In genomic region chr15:44536298-44536961, GRCh38 we compare ENCODE assay signal across 1 cellular context.
TF ChIP-seq lines count a peak whose summit lies in the region.

No MANE protein-coding gene starts in this region.

TF ChIP-seq in HepG2, 621 proteins besides CTCF, POLR2A, EP300 and RAD21 (continued from another document and continues in another):
- TF ChIP-seq, protein P1, sequence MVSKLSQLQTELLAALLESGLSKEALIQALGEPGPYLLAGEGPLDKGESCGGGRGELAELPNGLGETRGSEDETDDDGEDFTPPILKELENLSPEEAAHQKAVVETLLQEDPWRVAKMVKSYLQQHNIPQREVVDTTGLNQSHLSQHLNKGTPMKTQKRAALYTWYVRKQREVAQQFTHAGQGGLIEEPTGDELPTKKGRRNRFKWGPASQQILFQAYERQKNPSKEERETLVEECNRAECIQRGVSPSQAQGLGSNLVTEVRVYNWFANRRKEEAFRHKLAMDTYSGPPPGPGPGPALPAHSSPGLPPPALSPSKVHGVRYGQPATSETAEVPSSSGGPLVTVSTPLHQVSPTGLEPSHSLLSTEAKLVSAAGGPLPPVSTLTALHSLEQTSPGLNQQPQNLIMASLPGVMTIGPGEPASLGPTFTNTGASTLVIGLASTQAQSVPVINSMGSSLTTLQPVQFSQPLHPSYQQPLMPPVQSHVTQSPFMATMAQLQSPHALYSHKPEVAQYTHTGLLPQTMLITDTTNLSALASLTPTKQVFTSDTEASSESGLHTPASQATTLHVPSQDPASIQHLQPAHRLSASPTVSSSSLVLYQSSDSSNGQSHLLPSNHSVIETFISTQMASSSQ (IDR thresholded peaks at IDR 0.05; ENCODE audit: low read depth), result no peak
- TF ChIP-seq, protein P1 (CRISPR knock-in tag; IDR thresholded peaks at IDR 0.05; ENCODE audit: borderline replicate concordance), result no peak
- TF ChIP-seq MEF2D (CRISPR knock-in tag; IDR thresholded peaks at IDR 0.05) (0 out of 2 replicates have a peak, but pooled peaks have one; percentile 64), ERF (CRISPR knock-in tag; IDR thresholded peaks at IDR 0.05) (peak; percentile 17; the same call in 1 of the 2 replicates), SIN3A (IDR thresholded peaks at IDR 0.05; ENCODE audit: borderline replicate concordance, low read depth, low read length) (peak; percentile 68; the same call in 1 of the 2 replicates), KDM2A (CRISPR knock-in tag; IDR thresholded peaks at IDR 0.05; ENCODE audit: borderline replicate concordance, low read depth) (peak; percentile 75), RBM39 (IDR thresholded peaks at IDR 0.05; ENCODE audit: low read depth, low read length, poor library complexity, severe bottlenecking) (peak; percentile 35), RAD51 (IDR thresholded peaks at IDR 0.05; ENCODE audit: borderline replicate concordance) (no peak), CHD2 (IDR thresholded peaks at IDR 0.05; ENCODE audit: low read depth, low read length) (no peak), PPARG (CRISPR knock-in tag; conservative IDR thresholded peaks at IDR 0.05) (peak; percentile 37; the same call in 1 of the 2 replicates), SETDB1 (CRISPR knock-in tag; IDR thresholded peaks at IDR 0.05; ENCODE audit: borderline replicate concordance) (no peak), ZBTB49 (CRISPR knock-in tag; IDR thresholded peaks at IDR 0.05; ENCODE audit: borderline replicate concordance) (no peak), STAT5B (CRISPR knock-in tag; IDR thresholded peaks at IDR 0.05) (no peak), ZNF550 (CRISPR knock-in tag; IDR thresholded peaks at IDR 0.05; ENCODE audit: borderline replicate concordance) (no peak), RFX3 (CRISPR knock-in tag; IDR thresholded peaks at IDR 0.05) (no peak), RORA (CRISPR knock-in tag; IDR thresholded peaks at IDR 0.05) (no peak), PHF8 (CRISPR knock-in tag; IDR thresholded peaks at IDR 0.05) (peak; percentile 88), DZIP1 (CRISPR knock-in tag; IDR thresholded peaks at IDR 0.05) (0 out of 2 replicates have a peak, but pooled peaks have one; percentile 58), ZNF337 (CRISPR knock-in tag; IDR thresholded peaks at IDR 0.05; ENCODE audit: borderline replicate concordance, low read depth) (no peak; the same call in 1 of the 2 replicates), ZNF563 (CRISPR knock-in tag; IDR thresholded peaks at IDR 0.05) (no peak), CENPX (CRISPR knock-in tag; IDR thresholded peaks at IDR 0.05) (no peak), HHEX (CRISPR knock-in tag; IDR thresholded peaks at IDR 0.05) (peak; percentile 37; the same call in 1 of the 2 replicates), JUNB (CRISPR knock-in tag; IDR thresholded peaks at IDR 0.05; ENCODE audit: borderline replicate concordance) (no peak), ZNF12 (CRISPR knock-in tag; IDR thresholded peaks at IDR 0.05) (peak; percentile 50; the same call in 1 of the 2 replicates), AKAP8 (CRISPR knock-in tag; IDR thresholded peaks at IDR 0.05) (no peak), SNAI1 (CRISPR knock-in tag; IDR thresholded peaks at IDR 0.05; ENCODE audit: borderline replicate concordance) (0 out of 2 replicates have a peak, but pooled peaks have one; percentile 57), KLF15 (CRISPR knock-in tag; IDR thresholded peaks at IDR 0.05; ENCODE audit: borderline replicate concordance) (peak; percentile 76; the same call in 1 of the 2 replicates), ZNF430 (CRISPR knock-in tag; IDR thresholded peaks at IDR 0.05) (peak; percentile 89), ZNF546 (CRISPR knock-in tag; conservative IDR thresholded peaks at IDR 0.05) (0 out of 2 replicates have a peak, but pooled peaks have one; percentile 3), ZNF44 (CRISPR knock-in tag; IDR thresholded peaks at IDR 0.05) (peak; percentile 64; the same call in 1 of the 2 replicates), PHF5A (CRISPR knock-in tag; IDR thresholded peaks at IDR 0.05; ENCODE audit: low read depth, unreplicated experiment) (no peak), ZNF557 (CRISPR knock-in tag; IDR thresholded peaks at IDR 0.05) (no peak), IRF2 (CRISPR knock-in tag; IDR thresholded peaks at IDR 0.05) (0 out of 2 replicates have a peak, but pooled peaks have one; percentile 62), ZNF3 (CRISPR knock-in tag; IDR thresholded peaks at IDR 0.05) (no peak), ZNF619 (CRISPR knock-in tag; IDR thresholded peaks at IDR 0.05) (no peak), KLF13 (CRISPR knock-in tag; IDR thresholded peaks at IDR 0.05) (no peak), USF2 (IDR thresholded peaks at IDR 0.05; ENCODE audit: low read depth, low read length) (no peak), USF2 (CRISPR knock-in tag; IDR thresholded peaks at IDR 0.05; ENCODE audit: borderline replicate concordance) (peak; percentile 37; the same call in 1 of the 2 replicates), ATM (IDR thresholded peaks at IDR 0.05; ENCODE audit: borderline replicate concordance) (no peak), SMARCC2 (IDR thresholded peaks at IDR 0.05) (no peak), ZNF567 (CRISPR knock-in tag; IDR thresholded peaks at IDR 0.05; ENCODE audit: borderline replicate concordance) (no peak), ZNF788 (CRISPR knock-in tag; IDR thresholded peaks at IDR 0.05; ENCODE audit: borderline replicate concordance) (peak; percentile 56; the same call in 1 of the 2 replicates), CHD4 (IDR thresholded peaks at IDR 0.05; ENCODE audit: borderline replicate concordance, low read length) (no peak)
- TF ChIP-seq, protein P2, sequence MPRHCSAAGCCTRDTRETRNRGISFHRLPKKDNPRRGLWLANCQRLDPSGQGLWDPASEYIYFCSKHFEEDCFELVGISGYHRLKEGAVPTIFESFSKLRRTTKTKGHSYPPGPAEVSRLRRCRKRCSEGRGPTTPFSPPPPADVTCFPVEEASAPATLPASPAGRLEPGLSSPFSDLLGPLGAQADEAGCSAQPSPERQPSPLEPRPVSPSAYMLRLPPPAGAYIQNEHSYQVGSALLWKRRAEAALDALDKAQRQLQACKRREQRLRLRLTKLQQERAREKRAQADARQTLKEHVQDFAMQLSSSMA (CRISPR knock-in tag; IDR thresholded peaks at IDR 0.05), result peak; percentile 70; the same call in 1 of the 2 replicates
- TF ChIP-seq, protein P3, sequence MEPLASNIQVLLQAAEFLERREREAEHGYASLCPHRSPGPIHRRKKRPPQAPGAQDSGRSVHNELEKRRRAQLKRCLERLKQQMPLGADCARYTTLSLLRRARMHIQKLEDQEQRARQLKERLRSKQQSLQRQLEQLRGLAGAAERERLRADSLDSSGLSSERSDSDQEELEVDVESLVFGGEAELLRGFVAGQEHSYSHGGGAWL (CRISPR knock-in tag; IDR thresholded peaks at IDR 0.05), result 0 out of 2 replicates have a peak, but pooled peaks have one; percentile 53
- TF ChIP-seq, protein P4, sequence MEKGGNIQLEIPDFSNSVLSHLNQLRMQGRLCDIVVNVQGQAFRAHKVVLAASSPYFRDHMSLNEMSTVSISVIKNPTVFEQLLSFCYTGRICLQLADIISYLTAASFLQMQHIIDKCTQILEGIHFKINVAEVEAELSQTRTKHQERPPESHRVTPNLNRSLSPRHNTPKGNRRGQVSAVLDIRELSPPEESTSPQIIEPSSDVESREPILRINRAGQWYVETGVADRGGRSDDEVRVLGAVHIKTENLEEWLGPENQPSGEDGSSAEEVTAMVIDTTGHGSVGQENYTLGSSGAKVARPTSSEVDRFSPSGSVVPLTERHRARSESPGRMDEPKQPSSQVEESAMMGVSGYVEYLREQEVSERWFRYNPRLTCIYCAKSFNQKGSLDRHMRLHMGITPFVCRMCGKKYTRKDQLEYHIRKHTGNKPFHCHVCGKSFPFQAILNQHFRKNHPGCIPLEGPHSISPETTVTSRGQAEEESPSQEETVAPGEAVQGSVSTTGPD (CRISPR knock-in tag; IDR thresholded peaks at IDR 0.05), result peak; percentile 63; the same call in 1 of the 2 replicates
- TF ChIP-seq, protein P5, sequence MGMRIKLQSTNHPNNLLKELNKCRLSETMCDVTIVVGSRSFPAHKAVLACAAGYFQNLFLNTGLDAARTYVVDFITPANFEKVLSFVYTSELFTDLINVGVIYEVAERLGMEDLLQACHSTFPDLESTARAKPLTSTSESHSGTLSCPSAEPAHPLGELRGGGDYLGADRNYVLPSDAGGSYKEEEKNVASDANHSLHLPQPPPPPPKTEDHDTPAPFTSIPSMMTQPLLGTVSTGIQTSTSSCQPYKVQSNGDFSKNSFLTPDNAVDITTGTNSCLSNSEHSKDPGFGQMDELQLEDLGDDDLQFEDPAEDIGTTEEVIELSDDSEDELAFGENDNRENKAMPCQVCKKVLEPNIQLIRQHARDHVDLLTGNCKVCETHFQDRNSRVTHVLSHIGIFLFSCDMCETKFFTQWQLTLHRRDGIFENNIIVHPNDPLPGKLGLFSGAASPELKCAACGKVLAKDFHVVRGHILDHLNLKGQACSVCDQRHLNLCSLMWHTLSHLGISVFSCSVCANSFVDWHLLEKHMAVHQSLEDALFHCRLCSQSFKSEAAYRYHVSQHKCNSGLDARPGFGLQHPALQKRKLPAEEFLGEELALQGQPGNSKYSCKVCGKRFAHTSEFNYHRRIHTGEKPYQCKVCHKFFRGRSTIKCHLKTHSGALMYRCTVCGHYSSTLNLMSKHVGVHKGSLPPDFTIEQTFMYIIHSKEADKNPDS (CRISPR knock-in tag; IDR thresholded peaks at IDR 0.05), result 0 out of 2 replicates have a peak, but pooled peaks have one; percentile 20
- TF ChIP-seq, protein P6, sequence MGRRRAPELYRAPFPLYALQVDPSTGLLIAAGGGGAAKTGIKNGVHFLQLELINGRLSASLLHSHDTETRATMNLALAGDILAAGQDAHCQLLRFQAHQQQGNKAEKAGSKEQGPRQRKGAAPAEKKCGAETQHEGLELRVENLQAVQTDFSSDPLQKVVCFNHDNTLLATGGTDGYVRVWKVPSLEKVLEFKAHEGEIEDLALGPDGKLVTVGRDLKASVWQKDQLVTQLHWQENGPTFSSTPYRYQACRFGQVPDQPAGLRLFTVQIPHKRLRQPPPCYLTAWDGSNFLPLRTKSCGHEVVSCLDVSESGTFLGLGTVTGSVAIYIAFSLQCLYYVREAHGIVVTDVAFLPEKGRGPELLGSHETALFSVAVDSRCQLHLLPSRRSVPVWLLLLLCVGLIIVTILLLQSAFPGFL (CRISPR knock-in tag; IDR thresholded peaks at IDR 0.05), result no peak
- TF ChIP-seq, protein P7, sequence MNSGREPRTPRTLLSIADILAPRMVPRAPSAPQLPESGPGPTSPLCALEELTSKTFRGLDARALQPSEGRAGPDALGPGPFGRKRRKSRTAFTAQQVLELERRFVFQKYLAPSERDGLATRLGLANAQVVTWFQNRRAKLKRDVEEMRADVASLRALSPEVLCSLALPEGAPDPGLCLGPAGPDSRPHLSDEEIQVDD (CRISPR knock-in tag; IDR thresholded peaks at IDR 0.05; ENCODE audit: borderline replicate concordance), result no peak
